In genomic region chr3:72625616-72626337, GRCh38 we compare ENCODE assay signal across 12 cellular contexts.
A peak's percentile ranks its signal among the peaks of the same experiment; 100 is the strongest.
DNase-seq lines count a peak whose midpoint lies in the region; ATAC-seq and TF ChIP-seq lines count a peak whose summit lies in the region.
"Had no signal": no experiment of that assay in that cellular context is flagged by ENCODE, and none has a peak within 500 bp of the region (broad histone marks: within the 10 kb centered on the region; RNA-seq: fewer than 3 reads in every experiment).

No MANE protein-coding gene starts in this region.

- H3K9me3 ChIP-seq in breast epithelium, result no peaks in the 10 kb centered on the region
- no peaks in the 10 kb centered on the region for H3K9me3 ChIP-seq in PC-9 (ENCODE audit: insufficient read depth, low read depth)
- H3K9me3 ChIP-seq: adrenal gland, lower lobe of right lung had no signal

- no peaks in the 10 kb centered on the region for H4K20me1 ChIP-seq in PC-9 (ENCODE audit: insufficient read depth)
- H4K20me1 ChIP-seq: BLaER1 treated with 17β-estradiol and CSF1 and Interleukin-3, amounts not matched to agents 10 nM and 100 nM had no signal

- no peaks in the 10 kb centered on the region for H3K9me3 Mint-ChIP-seq in MCF 10A (ENCODE audit: unreplicated experiment)
- H3K9me3 Mint-ChIP-seq in stimulated activated naive B cell treated with anti-CD40 and anti-IgM and Interleukin-4, amounts not matched to agents 10 μg/mL and 1 μg/mL and 100 μg/mL, for 72 hours, result peaks cover 4 to 7% of the 10 kb centered on the region in 2 donors

- H3K27me3 ChIP-seq in breast epithelium, result no peaks in the 10 kb centered on the region
- no peaks in the 10 kb centered on the region for H3K27me3 ChIP-seq in PC-9 (ENCODE audit: insufficient read depth, low read depth)
- H3K27me3 ChIP-seq: adrenal gland; BLaER1 treated with 17β-estradiol and CSF1 and Interleukin-3, amounts not matched to agents 10 nM and 100 nM had no signal

- H3K4me3 Mint-ChIP-seq in MCF 10A (ENCODE audit: unreplicated experiment), result no peak overlapping the region
- H3K4me3 Mint-ChIP-seq in stimulated activated naive B cell treated with anti-CD40 and anti-IgM and Interleukin-4, amounts not matched to agents 10 μg/mL and 1 μg/mL and 100 μg/mL, for 72 hours, result no peak overlapping the region

- BruUV-seq in MCF 10A (replicated peaks; lab: Mats Ljungman, UMichigan) (no TSS peak), PC-9 (replicated peaks; lab: Mats Ljungman, UMichigan) (no TSS peak)

- TF ChIP-seq CTCF in MCF 10A (IDR thresholded peaks at IDR 0.05; ENCODE audit: unreplicated experiment) (no peak), breast epithelium (IDR thresholded peaks at IDR 0.05) (no peak), PC-9 (conservative IDR thresholded peaks at IDR 0.05) (no peak), fibroblast of mammary gland (conservative IDR thresholded peaks at IDR 0.05; ENCODE audit: control insufficient read depth, insufficient read depth, low read depth, low read length) (no peak)

- H3K4me1 ChIP-seq in breast epithelium, result no peaks in the 10 kb centered on the region
- peaks cover 65% of the 10 kb centered on the region for H3K4me1 ChIP-seq in PC-9 (replicated peaks; ENCODE audit: insufficient read depth)

- peak in 1 of 2 donors; percentile 20 for ATAC-seq in stimulated activated naive B cell treated with anti-CD40 and anti-IgM and Interleukin-4, amounts not matched to agents 10 μg/mL and 1 μg/mL and 100 μg/mL, for 72 hours (replicated peaks)

- H3K27ac Mint-ChIP-seq in MCF 10A (ENCODE audit: low read depth, unreplicated experiment), result peak overlapping the region; percentile 82
- H3K27ac Mint-ChIP-seq in stimulated activated naive B cell treated with anti-CD40 and anti-IgM and Interleukin-4, amounts not matched to agents 10 μg/mL and 1 μg/mL and 100 μg/mL, for 72 hours, result peak overlapping the region; percentile 65

- H3K4me3 ChIP-seq in breast epithelium (no peak overlapping the region), PC-9 (no peak overlapping the region), fibroblast of mammary gland (ENCODE audit: control insufficient read depth, low read depth, low read length) (no peak overlapping the region)
- H3K4me3 ChIP-seq: adrenal gland; BLaER1 treated with 17β-estradiol and CSF1 and Interleukin-3, amounts not matched to agents 10 nM and 100 nM; lower lobe of right lung had no signal

- no peak for TF ChIP-seq POLR2A in breast epithelium (IDR thresholded peaks at IDR 0.05)

- no peak overlapping the region for H2AFZ ChIP-seq in PC-9

- DNase-seq in MCF 10A (ENCODE audit: unreplicated experiment), result peak; percentile 100
- no peak for DNase-seq in breast epithelium (ENCODE audit: low spot score in 2 of 2)
- peak; percentile 49 to 98 for DNase-seq in PC-9
- peak; percentile 99 for DNase-seq in fibroblast of mammary gland (ENCODE audit: low read depth)
- no peak for DNase-seq in stimulated activated naive B cell treated with anti-CD40 and anti-IgM and Interleukin-4, amounts not matched to agents 10 μg/mL and 1 μg/mL and 100 μg/mL, for 72 hours
- DNase-seq in SW480 (ENCODE audit: low spot score), result no peak
- no peak for DNase-seq in 8988T
- no peak for DNase-seq in NCI-H2081 (lab: John Stamatoyannopoulos, UW)
- DNase-seq: erythroblast, lower lobe of right lung had no signal

- H3F3A ChIP-seq in PC-9 (ENCODE audit: insufficient read depth, low read depth), result peaks cover 51% of the 10 kb centered on the region

- H3K36me3 ChIP-seq in breast epithelium (no peaks in the 10 kb centered on the region), PC-9 (ENCODE audit: low read depth) (no peaks in the 10 kb centered on the region)
- H3K36me3 ChIP-seq: adrenal gland; BLaER1 treated with 17β-estradiol and CSF1 and Interleukin-3, amounts not matched to agents 10 nM and 100 nM; lower lobe of right lung had no signal

- intact Hi-C loops in MCF 10A (cut with micrococcal nuclease) (loop anchor here (1.0 kb wide), 1 partner anchor 178 kb away; no protein-coding TSS in a partner anchor), breast epithelium (cut with DNase I; ENCODE audit: low total_unique reads) (no loop called here), PC-9 (cut with micrococcal nuclease; ENCODE audit: unreplicated experiment) (loop anchor here (5.0 kb wide), 1 partner anchor 33 kb away; no protein-coding TSS in a partner anchor)

- POLR2A ChIA-PET in MCF 10A (lab: Yijun Ruan, JAX), result interaction anchor here (0.7 to 1.5 kb wide), 7 partner anchors 34 to 643 kb away, joined by 3 to 8 read pairs (median 4); no protein-coding TSS in a partner anchor
- POLR2A ChIA-PET in PC-9 (lab: Charles Lee; ENCODE audit: unreplicated experiment), result no interaction called here

- peaks cover 43% of the 10 kb centered on the region for H3K4me1 Mint-ChIP-seq in MCF 10A (ENCODE audit: insufficient read depth, unreplicated experiment)
- H3K4me1 Mint-ChIP-seq in stimulated activated naive B cell treated with anti-CD40 and anti-IgM and Interleukin-4, amounts not matched to agents 10 μg/mL and 1 μg/mL and 100 μg/mL, for 72 hours, result peaks cover 37 to 57% of the 10 kb centered on the region in 2 donors

- H3K79me2 ChIP-seq in PC-9 (ENCODE audit: low read depth), result no peaks in the 10 kb centered on the region

- no peaks in the 10 kb centered on the region for H3K9me2 ChIP-seq in PC-9 (ENCODE audit: insufficient read depth)

- CTCF ChIA-PET in MCF 10A (lab: Yijun Ruan, JAX), result interaction anchor here (0.6 to 0.7 kb wide), 2 partner anchors 11 to 98 kb away, joined by 4 read pairs; no protein-coding TSS in a partner anchor
- CTCF ChIA-PET in PC-9 (lab: Charles Lee), result interaction anchor here (1.1 kb wide), 1 partner anchor 196 kb away, joined by 5 read pairs; no protein-coding TSS in a partner anchor

- no peaks in the 10 kb centered on the region for H3K27me3 Mint-ChIP-seq in MCF 10A (ENCODE audit: insufficient read depth, unreplicated experiment)
- peaks cover 11 to 16% of the 10 kb centered on the region in 2 donors for H3K27me3 Mint-ChIP-seq in stimulated activated naive B cell treated with anti-CD40 and anti-IgM and Interleukin-4, amounts not matched to agents 10 μg/mL and 1 μg/mL and 100 μg/mL, for 72 hours

- no peak overlapping the region for H3K27ac ChIP-seq in breast epithelium
- H3K27ac ChIP-seq in PC-9, result peak overlapping the region; percentile 93
- H3K27ac ChIP-seq: adrenal gland, lower lobe of right lung had no signal

- peak overlapping the region; percentile 62 for H3K4me2 ChIP-seq in PC-9

- H3K36me3 Mint-ChIP-seq in MCF 10A (ENCODE audit: insufficient read depth, unreplicated experiment), result no peaks in the 10 kb centered on the region
- peaks cover 2 to 3% of the 10 kb centered on the region in 2 donors for H3K36me3 Mint-ChIP-seq in stimulated activated naive B cell treated with anti-CD40 and anti-IgM and Interleukin-4, amounts not matched to agents 10 μg/mL and 1 μg/mL and 100 μg/mL, for 72 hours

Comparison
In these comparisons a context has a peak if more than half of its experiments do, and no peak if none do; other contexts are left out.
1. DNase-seq: peak in MCF 10A (single experiment), PC-9 (2 of 2) and fibroblast of mammary gland (single experiment); none in breast epithelium (0 of 2), stimulated activated naive B cell treated with anti-CD40 and anti-IgM and Interleukin-4, amounts not matched to agents 10 μg/mL and 1 μg/mL and 100 μg/mL, for 72 hours (single experiment), SW480 (single experiment), 8988T (single experiment) and NCI-H2081 (0 of 2).